33 cellular contexts compared by ENCODE assay signal in genomic region chr10:129005804-129006203, GRCh38.
"Had no signal": no experiment of that assay in that cellular context is flagged by ENCODE, and none has a peak within 500 bp of the region (broad histone marks: within the 10 kb centered on the region; RNA-seq: fewer than 3 reads in every experiment).

No MANE protein-coding gene starts in this region.

- H3K36me3 ChIP-seq: MG63, SJCRH30 had no signal

- H3K4me3 ChIP-seq: MG63, PC-9, SJCRH30, SK-N-MC had no signal

- H3K27me3 ChIP-seq: MG63, SJCRH30 had no signal

- H3K4me1 ChIP-seq: SJCRH30 had no signal

- DNase-seq: Kasumi-1, MG63, NCI-H1048, NCI-H1092 treated with DMSO at 0.1 percent for 48 hours, NCI-H1105 treated with DMSO at 0.1 percent for 48 hours, NCI-H1417, NCI-H1436, NCI-H146, NCI-H1694, NCI-H187, NCI-H1930, NCI-H2029 treated with DMSO at 0.1 percent for 48 hours, NCI-H2081 treated with DMSO at 0.1 percent for 48 hours, NCI-H2107, NCI-H2171, NCI-H226, NCI-H446 treated with DMSO at 0.1 percent for 48 hours, NCI-H510A, NCI-H524, NCI-H526, NCI-H69, NCI-H748 treated with DMSO at 0.1 percent for 48 hours, NCI-H82, PC-9, SHP77, SIG-M5, SJCRH30, T-cell had no signal

- H3K9me3 ChIP-seq: SJCRH30 had no signal

- H3K4me2 ChIP-seq: PC-9 had no signal

- H2AFZ ChIP-seq: PC-9 had no signal

- ATAC-seq: Panc1, Right ventricle myocardium inferior, SK-N-SH treated with all-trans-retinoic acid at 6 μM for 48 hours, T-cell had no signal

- H3K27ac ChIP-seq: PC-9, RWPE1, SJCRH30, SK-N-MC had no signal
